In the genomic region with DNA sequence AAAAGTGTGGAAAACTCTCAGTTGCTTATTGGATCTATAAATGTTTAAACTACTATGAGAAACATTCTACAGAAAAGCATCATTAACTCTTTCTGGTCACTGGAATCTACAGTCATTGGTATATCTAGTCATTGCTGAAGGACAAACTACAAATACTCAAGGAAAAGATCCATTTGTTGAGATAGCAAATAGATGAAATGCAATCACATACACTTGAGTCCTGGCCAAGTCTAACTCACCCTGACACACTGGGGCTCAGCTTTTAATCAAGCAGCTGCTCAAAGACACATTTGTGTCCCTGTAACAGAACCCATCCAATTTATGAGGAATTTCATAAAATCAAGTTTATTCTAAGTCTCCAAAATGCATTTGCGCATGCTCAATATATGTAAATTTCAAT, we compare ENCODE assay signal across 14 cellular contexts.
DNase-seq lines count a peak whose midpoint lies in the region; ATAC-seq, FAIRE-seq and TF ChIP-seq lines count a peak whose summit lies in the region.
"Had no signal": no experiment of that assay in that cellular context is flagged by ENCODE, and none has a peak within 500 bp of the region (broad histone marks: within the 10 kb centered on the region; RNA-seq: fewer than 3 reads in every experiment).

No MANE protein-coding gene starts in this region.

- H3K9ac ChIP-seq in astrocyte (ENCODE audit: low read length), result no peak overlapping the region
- H3K9ac ChIP-seq: BLaER1 treated with 17β-estradiol and CSF1 and Interleukin-3, amounts not matched to agents 10 nM and 100 nM had no signal

- H3K36me3 Mint-ChIP-seq in Caco-2 (ENCODE audit: insufficient read depth, unreplicated experiment), result no peaks in the 10 kb centered on the region
- H3K36me3 Mint-ChIP-seq in astrocyte (ENCODE audit: low read depth, unreplicated experiment), result peaks cover 2% of the 10 kb centered on the region
- H3K36me3 Mint-ChIP-seq in nephron (ENCODE audit: low read depth), result no peaks in the 10 kb centered on the region

- peaks cover 92% of the 10 kb centered on the region for H3K79me2 ChIP-seq in astrocyte (ENCODE audit: insufficient read depth, low read length)

- H3K27me3 ChIP-seq in Caco-2 (replicated peaks; ENCODE audit: control insufficient read depth, insufficient read depth, low read length), result no peaks in the 10 kb centered on the region
- no peaks in the 10 kb centered on the region for H3K27me3 ChIP-seq in astrocyte (ENCODE audit: insufficient read depth, low read length)
- H3K27me3 ChIP-seq: BLaER1 treated with 17β-estradiol and CSF1 and Interleukin-3, amounts not matched to agents 10 nM and 100 nM had no signal

- no peak overlapping the region for H3K27ac Mint-ChIP-seq in Caco-2 (ENCODE audit: unreplicated experiment)
- H3K27ac Mint-ChIP-seq in astrocyte (ENCODE audit: unreplicated experiment), result no peak overlapping the region
- peak overlapping the region; percentile 14 to 81 (median 43) for H3K27ac Mint-ChIP-seq in nephron

- POLR2A ChIA-PET in Caco-2 (lab: Charles Lee), result no interaction called here

- no peaks in the 10 kb centered on the region for H3K9me3 Mint-ChIP-seq in Caco-2 (ENCODE audit: unreplicated experiment)
- no peaks in the 10 kb centered on the region for H3K9me3 Mint-ChIP-seq in astrocyte (ENCODE audit: unreplicated experiment)
- no peaks in the 10 kb centered on the region for H3K9me3 Mint-ChIP-seq in nephron

- H3K4me1 Mint-ChIP-seq in Caco-2 (ENCODE audit: low read depth, unreplicated experiment), result peaks cover 10% of the 10 kb centered on the region
- H3K4me1 Mint-ChIP-seq in astrocyte (ENCODE audit: low read depth, unreplicated experiment), result peaks cover 61% of the 10 kb centered on the region
- peaks cover 53% of the 10 kb centered on the region for H3K4me1 Mint-ChIP-seq in nephron

- no peak overlapping the region for H3K4me2 ChIP-seq in astrocyte (ENCODE audit: low read length)
- H3K4me2 ChIP-seq: BLaER1 treated with 17β-estradiol and CSF1 and Interleukin-3, amounts not matched to agents 10 nM and 100 nM had no signal

- peak; percentile 9 for FAIRE-seq in astrocyte (lab: Jason Lieb, UNC)

- ATAC-seq in HG02852 (IDR thresholded peaks at IDR 0.05; ENCODE audit: unreplicated experiment), result no peak

- peak overlapping the region; percentile 14 for H3K27ac ChIP-seq in astrocyte (ENCODE audit: low read depth, low read length)
- H3K27ac ChIP-seq: BLaER1 treated with 17β-estradiol and CSF1 and Interleukin-3, amounts not matched to agents 10 nM and 100 nM had no signal

- H3K36me3 ChIP-seq in Caco-2 (ENCODE audit: control insufficient read depth, insufficient read depth, low read length) (no peaks in the 10 kb centered on the region), astrocyte (ENCODE audit: insufficient read depth, low read length) (peaks cover 3% of the 10 kb centered on the region)
- H3K36me3 ChIP-seq: BLaER1 treated with 17β-estradiol and CSF1 and Interleukin-3, amounts not matched to agents 10 nM and 100 nM had no signal

- H3K4me3 Mint-ChIP-seq in Caco-2 (ENCODE audit: unreplicated experiment) (peak overlapping the region; percentile 5), astrocyte (ENCODE audit: unreplicated experiment) (no peak overlapping the region), nephron (no peak overlapping the region)

- no peaks in the 10 kb centered on the region for H3K9me3 ChIP-seq in Caco-2
- no peaks in the 10 kb centered on the region for H3K9me3 ChIP-seq in astrocyte (ENCODE audit: insufficient read depth, low read depth, low read length)
- H3K9me3 ChIP-seq: BLaER1 treated with 17β-estradiol and CSF1 and Interleukin-3, amounts not matched to agents 10 nM and 100 nM had no signal

- CTCF ChIA-PET in Caco-2 (lab: Charles Lee), result no interaction called here

- DNase-seq in NCI-H2196 (lab: John Stamatoyannopoulos, UW; ENCODE audit: unreplicated experiment), result peak; percentile 7
- no peak for DNase-seq in NCI-H2196 treated with DMSO at 0.1 percent for 48 hours (lab: John Stamatoyannopoulos, UW; ENCODE audit: unreplicated experiment)
- DNase-seq in Caco-2, result no peak
- no peak for DNase-seq in astrocyte (ENCODE audit: low read depth)
- DNase-seq in NCI-H524 (lab: John Stamatoyannopoulos, UW), result no peak
- DNase-seq in activated T-cell treated with anti-CD3 and anti-CD28 coated beads, Interleukin-2, amount 50 U/mL, for 48 hours, result no peak
- DNase-seq: DMS153, NCI-H1105 treated with DMSO at 0.1 percent for 48 hours, NCI-H1694 treated with DMSO at 0.1 percent for 48 hours, NCI-H2107, NCI-H748 treated with DMSO at 0.1 percent for 48 hours had no signal

- TF ChIP-seq CTCF in Caco-2 (IDR thresholded peaks at IDR 0.05; ENCODE audit: insufficient read depth in 1 of 2, low read depth in 1 of 2, low read length in 1 of 2, severe bottlenecking in 1 of 2, unreplicated experiment in 1 of 2) (no peak), astrocyte (IDR thresholded peaks at IDR 0.05; ENCODE audit: insufficient read depth, low read depth, low read length) (no peak), nephron (IDR thresholded peaks at IDR 0.05; ENCODE audit: unreplicated experiment in 3 of 3) (no peak)

- intact Hi-C loops in Caco-2 (cut with micrococcal nuclease; ENCODE audit: unreplicated experiment), result loop anchor here (5.0 to 10.0 kb wide), 2 partner anchors 96 to 333 kb away; no protein-coding TSS in a partner anchor

- no TSS peak for BruUV-seq in Caco-2 (replicated peaks; lab: Mats Ljungman, UMichigan)

- H3K27me3 Mint-ChIP-seq in Caco-2 (ENCODE audit: insufficient read depth, unreplicated experiment) (no peaks in the 10 kb centered on the region), astrocyte (ENCODE audit: low read depth, unreplicated experiment) (no peaks in the 10 kb centered on the region), nephron (ENCODE audit: low read depth) (no peaks in the 10 kb centered on the region)

- no peak overlapping the region for H3K4me3 ChIP-seq in Caco-2 (ENCODE audit: low read depth, low read length)
- H3K4me3 ChIP-seq in astrocyte (ENCODE audit: insufficient read depth, low read depth, low read length), result no peak overlapping the region
- H3K4me3 ChIP-seq: BLaER1 treated with 17β-estradiol and CSF1 and Interleukin-3, amounts not matched to agents 10 nM and 100 nM had no signal

- H3K4me1 ChIP-seq in Caco-2 (peaks cover 16% of the 10 kb centered on the region; the same call in 1 of the 2 replicates), astrocyte (ENCODE audit: insufficient read depth, low read length) (peaks cover 49% of the 10 kb centered on the region)
- H3K4me1 ChIP-seq: BLaER1 treated with 17β-estradiol and CSF1 and Interleukin-3, amounts not matched to agents 10 nM and 100 nM had no signal

- no peaks in the 10 kb centered on the region for H4K20me1 ChIP-seq in astrocyte (ENCODE audit: insufficient read depth, low read length)
- H4K20me1 ChIP-seq: BLaER1 treated with 17β-estradiol and CSF1 and Interleukin-3, amounts not matched to agents 10 nM and 100 nM had no signal

- H2AFZ ChIP-seq in astrocyte (ENCODE audit: low read depth, low read length), result no peak overlapping the region

Comparison
In these comparisons a context has a peak if more than half of its experiments do, and no peak if none do; other contexts are left out.
1. H3K27ac Mint-ChIP-seq: peak in nephron (3 of 3); none in Caco-2 (single experiment) and astrocyte (single experiment).